Comparison of ENCODE assay signal across 8 cellular contexts in genomic region chr15:99104788-99105515, GRCh38. TPM values are rescaled to one million over a fixed set of nuclear protein-coding genes. Genes with fewer than 3 reads are reported as not detected.
DNase-seq lines count a peak whose midpoint lies in the region; ATAC-seq and TF ChIP-seq lines count a peak whose summit lies in the region.

A gene with protein sequence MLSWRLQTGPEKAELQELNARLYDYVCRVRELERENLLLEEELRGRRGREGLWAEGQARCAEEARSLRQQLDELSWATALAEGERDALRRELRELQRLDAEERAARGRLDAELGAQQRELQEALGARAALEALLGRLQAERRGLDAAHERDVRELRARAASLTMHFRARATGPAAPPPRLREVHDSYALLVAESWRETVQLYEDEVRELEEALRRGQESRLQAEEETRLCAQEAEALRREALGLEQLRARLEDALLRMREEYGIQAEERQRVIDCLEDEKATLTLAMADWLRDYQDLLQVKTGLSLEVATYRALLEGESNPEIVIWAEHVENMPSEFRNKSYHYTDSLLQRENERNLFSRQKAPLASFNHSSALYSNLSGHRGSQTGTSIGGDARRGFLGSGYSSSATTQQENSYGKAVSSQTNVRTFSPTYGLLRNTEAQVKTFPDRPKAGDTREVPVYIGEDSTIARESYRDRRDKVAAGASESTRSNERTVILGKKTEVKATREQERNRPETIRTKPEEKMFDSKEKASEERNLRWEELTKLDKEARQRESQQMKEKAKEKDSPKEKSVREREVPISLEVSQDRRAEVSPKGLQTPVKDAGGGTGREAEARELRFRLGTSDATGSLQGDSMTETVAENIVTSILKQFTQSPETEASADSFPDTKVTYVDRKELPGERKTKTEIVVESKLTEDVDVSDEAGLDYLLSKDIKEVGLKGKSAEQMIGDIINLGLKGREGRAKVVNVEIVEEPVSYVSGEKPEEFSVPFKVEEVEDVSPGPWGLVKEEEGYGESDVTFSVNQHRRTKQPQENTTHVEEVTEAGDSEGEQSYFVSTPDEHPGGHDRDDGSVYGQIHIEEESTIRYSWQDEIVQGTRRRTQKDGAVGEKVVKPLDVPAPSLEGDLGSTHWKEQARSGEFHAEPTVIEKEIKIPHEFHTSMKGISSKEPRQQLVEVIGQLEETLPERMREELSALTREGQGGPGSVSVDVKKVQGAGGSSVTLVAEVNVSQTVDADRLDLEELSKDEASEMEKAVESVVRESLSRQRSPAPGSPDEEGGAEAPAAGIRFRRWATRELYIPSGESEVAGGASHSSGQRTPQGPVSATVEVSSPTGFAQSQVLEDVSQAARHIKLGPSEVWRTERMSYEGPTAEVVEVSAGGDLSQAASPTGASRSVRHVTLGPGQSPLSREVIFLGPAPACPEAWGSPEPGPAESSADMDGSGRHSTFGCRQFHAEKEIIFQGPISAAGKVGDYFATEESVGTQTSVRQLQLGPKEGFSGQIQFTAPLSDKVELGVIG (N-terminal part only) (plus strand): TSS chr15:99105080. CDS start chr15:99105200, 120 bp downstream.

- no peak within 1 kb of the TSS for H2BK15ac ChIP-seq in mesendoderm (replicated peaks; ENCODE audit: low read depth)

- peak; percentile 25 for DNase-seq in activated gamma-delta T cell (lab: John Stamatoyannopoulos, UW)
- no peak for DNase-seq in activated gamma-delta T cell treated with Interleukin-2 at 50 U/mL for 16 hours
- DNase-seq in NCI-H1417 (lab: John Stamatoyannopoulos, UW): peak; percentile 87 to 96 (median 95)
- peak; percentile 66 for DNase-seq in epidermal melanocyte (ENCODE audit: insufficient read length, low spot score)
- peak; percentile 90 for DNase-seq in mesendoderm

- no peaks in the 10 kb centered on the region for H3K79me2 ChIP-seq in mesendoderm (ENCODE audit: control insufficient read depth, insufficient read depth, low read length)

- H3K4ac ChIP-seq in mesendoderm (ENCODE audit: low read depth, low read length): no peak within 1 kb of the TSS

- no peak within 1 kb of the TSS for H3K27ac Mint-ChIP-seq in stimulated activated naive CD8-positive, alpha-beta T cell treated with anti-CD3 and anti-CD28 coated beads, Interleukin-15, Interleukin-2, amounts not matched to agents 100 ng/mL and 50 ng/mL, for 24 hours

- H3K27me3 ChIP-seq in mesendoderm (ENCODE audit: insufficient read depth, low read length, poor library complexity): no peaks in the 10 kb centered on the region

- no peak within 1 kb of the TSS for H2BK5ac ChIP-seq in mesendoderm (ENCODE audit: low read length)

- H4K8ac ChIP-seq in mesendoderm (ENCODE audit: low read depth, low read length): no peak within 1 kb of the TSS

- no peak within 1 kb of the TSS for H4K5ac ChIP-seq in mesendoderm (ENCODE audit: low read length)

- H2AK5ac ChIP-seq in mesendoderm (ENCODE audit: low read length): no peak within 1 kb of the TSS

- peak within 1 kb of the TSS; percentile 8 for H3K4me3 ChIP-seq in mesendoderm (ENCODE audit: low read length)

- WGBS in mesendoderm (ENCODE audit: extremely low coverage, insufficient coverage, low lambda C conversion rate): no CpG with 5 or more reads among the region's 91 CpGs

- H2BK120ac ChIP-seq in mesendoderm (ENCODE audit: low read depth, low read length): no peak within 1 kb of the TSS

- peaks cover 3% of the 10 kb centered on the region for H3K4me1 Mint-ChIP-seq in stimulated activated naive CD8-positive, alpha-beta T cell treated with anti-CD3 and anti-CD28 coated beads, Interleukin-15, Interleukin-2, amounts not matched to agents 100 ng/mL and 50 ng/mL, for 24 hours (ENCODE audit: low read depth)

- H3K4me3 Mint-ChIP-seq in stimulated activated naive CD8-positive, alpha-beta T cell treated with anti-CD3 and anti-CD28 coated beads, Interleukin-15, Interleukin-2, amounts not matched to agents 100 ng/mL and 50 ng/mL, for 24 hours: peak within 1 kb of the TSS; percentile 66

- H3K36me3 ChIP-seq in mesendoderm (ENCODE audit: control insufficient read depth, insufficient read depth, low read length): no peaks in the 10 kb centered on the region

- H3K9me3 Mint-ChIP-seq in stimulated activated naive CD8-positive, alpha-beta T cell treated with anti-CD3 and anti-CD28 coated beads, Interleukin-15, Interleukin-2, amounts not matched to agents 100 ng/mL and 50 ng/mL, for 24 hours: no peaks in the 10 kb centered on the region

- no peaks in the 10 kb centered on the region for H3K36me3 Mint-ChIP-seq in stimulated activated naive CD8-positive, alpha-beta T cell treated with anti-CD3 and anti-CD28 coated beads, Interleukin-15, Interleukin-2, amounts not matched to agents 100 ng/mL and 50 ng/mL, for 24 hours (ENCODE audit: low read depth)

- peak; percentile 99 for TF ChIP-seq CTCF in VCaP (conservative IDR thresholded peaks at IDR 0.05)

- peak within 1 kb of the TSS; percentile 88 for H3K56ac ChIP-seq in mesendoderm (ENCODE audit: low read length)

- peaks cover 51% of the 10 kb centered on the region for H3K27me3 Mint-ChIP-seq in stimulated activated naive CD8-positive, alpha-beta T cell treated with anti-CD3 and anti-CD28 coated beads, Interleukin-15, Interleukin-2, amounts not matched to agents 100 ng/mL and 50 ng/mL, for 24 hours

- ATAC-seq in HG02588 (IDR thresholded peaks at IDR 0.05; ENCODE audit: unreplicated experiment): peak; percentile 71

- H3K18ac ChIP-seq in mesendoderm (ENCODE audit: low read length): peak within 1 kb of the TSS; percentile 20

- peak within 1 kb of the TSS; percentile 50 for H3K23ac ChIP-seq in mesendoderm (ENCODE audit: low read length)

- peak within 1 kb of the TSS; percentile 38 for H3K4me2 ChIP-seq in mesendoderm (ENCODE audit: low read length)

- peak within 1 kb of the TSS; percentile 90 for H3K27ac ChIP-seq in VCaP
- no peak within 1 kb of the TSS for H3K27ac ChIP-seq in mesendoderm (ENCODE audit: low read depth, low read length)

- no peaks in the 10 kb centered on the region for H3K4me1 ChIP-seq in mesendoderm (ENCODE audit: control insufficient read depth, low read depth, low read length)

- no peaks in the 10 kb centered on the region for H3K79me1 ChIP-seq in mesendoderm (ENCODE audit: low read length)

- peak within 1 kb of the TSS; percentile 64 for H3K9ac ChIP-seq in mesendoderm (ENCODE audit: low read length)

RNA-seq across cellular contexts. Expression of the gene that starts here (rescaled TPM):
- polyA plus RNA-seq in mesendoderm (2013, experiment 1 of 2): 1.8 TPM
- polyA plus RNA-seq in mesendoderm (2013, experiment 2 of 2): 1.8 TPM
